Comparison of ENCODE assay signal across 10 cellular contexts in genomic region chr6:42216495-42216894, GRCh38. TPM values are rescaled to one million over a fixed set of nuclear protein-coding genes. Genes with fewer than 3 reads are reported as not detected.
DNase-seq lines count a peak whose midpoint lies in the region; ATAC-seq, FAIRE-seq and TF ChIP-seq lines count a peak whose summit lies in the region.
"Not testable (repeated sequence)": the region's sequence is repeated elsewhere in the genome, so short reads cannot be mapped to it uniquely, and the experiment has no call there.
"Had no signal": no experiment of that assay in that cellular context is flagged by ENCODE, and none has a peak within 500 bp of the region (broad histone marks: within the 10 kb centered on the region; RNA-seq: fewer than 3 reads in every experiment).

No MANE protein-coding gene starts in this region.

- not testable (repeated sequence) for H3K9me3 ChIP-seq in DND-41 (ENCODE audit: insufficient read depth, low read length, severe bottlenecking); Loucy (ENCODE audit: insufficient read depth, low read depth, low read length); astrocyte (ENCODE audit: insufficient read depth, low read depth, low read length); esophagus (ENCODE audit: control insufficient read depth in 2 of 2, insufficient read depth in 1 of 2, low read depth in 1 of 2, low read length in 1 of 2); suprapubic skin

- peak overlapping the region; percentile 100 for H3K4me3 Mint-ChIP-seq in WTC11
- H3K4me3 Mint-ChIP-seq in astrocyte (ENCODE audit: unreplicated experiment), result peak overlapping the region; percentile 100
- H3K4me3 Mint-ChIP-seq in osteocyte (ENCODE audit: unreplicated experiment), result peak overlapping the region; percentile 63

- peaks cover 14% of the 10 kb centered on the region for H3K4me1 Mint-ChIP-seq in WTC11
- not testable (repeated sequence) for H3K4me1 Mint-ChIP-seq in astrocyte (ENCODE audit: low read depth, unreplicated experiment)
- peaks cover 19% of the 10 kb centered on the region for H3K4me1 Mint-ChIP-seq in osteocyte (ENCODE audit: unreplicated experiment)

- H3K9me3 Mint-ChIP-seq in WTC11; astrocyte (ENCODE audit: unreplicated experiment); osteocyte (ENCODE audit: unreplicated experiment): not testable (repeated sequence)

- H3K79me2 ChIP-seq in DND-41 (ENCODE audit: insufficient read depth, low read length), result peaks cover 41% of the 10 kb centered on the region
- H3K79me2 ChIP-seq in Loucy (ENCODE audit: insufficient read depth, low read length), result peaks cover 30% of the 10 kb centered on the region
- H3K79me2 ChIP-seq in astrocyte (ENCODE audit: insufficient read depth, low read length), result peaks cover 32% of the 10 kb centered on the region

- not testable (repeated sequence) for TF ChIP-seq POLR2A in suprapubic skin (IDR thresholded peaks at IDR 0.05)

- not testable (repeated sequence) for H4K20me1 ChIP-seq in DND-41 (ENCODE audit: insufficient read depth, low read length); Loucy (ENCODE audit: insufficient read depth, low read length, poor library complexity, severe bottlenecking); astrocyte (ENCODE audit: insufficient read depth, low read length)

- H3K4me1 ChIP-seq in DND-41 (ENCODE audit: insufficient read depth, low read length) (peaks cover 31% of the 10 kb centered on the region), suprapubic skin (peaks cover 31% of the 10 kb centered on the region)
- not testable (repeated sequence) for H3K4me1 ChIP-seq in Loucy (ENCODE audit: insufficient read depth, low read length, poor library complexity, severe bottlenecking); astrocyte (ENCODE audit: insufficient read depth, low read length); esophagus (ENCODE audit: control insufficient read depth in 2 of 2, insufficient read depth in 2 of 2, low read length in 1 of 2)

- H3K36me3 ChIP-seq in DND-41 (ENCODE audit: insufficient read depth, low read length) (peaks cover 29% of the 10 kb centered on the region), Loucy (ENCODE audit: insufficient read depth, low read length) (peaks cover 18% of the 10 kb centered on the region; the same call in 1 of the 2 replicates), astrocyte (ENCODE audit: insufficient read depth, low read length) (peaks cover 26% of the 10 kb centered on the region), suprapubic skin (peaks cover 21% of the 10 kb centered on the region)
- H3K36me3 ChIP-seq in esophagus (ENCODE audit: control insufficient read depth in 2 of 2, insufficient read depth in 2 of 2, low read length in 1 of 2); kidney epithelial cell (ENCODE audit: control insufficient read depth, insufficient read depth, low read length): not testable (repeated sequence)

- H3K27ac Mint-ChIP-seq in WTC11 (peak overlapping the region; percentile 78), osteocyte (ENCODE audit: unreplicated experiment) (peak overlapping the region; percentile 4)
- not testable (repeated sequence) for H3K27ac Mint-ChIP-seq in astrocyte (ENCODE audit: unreplicated experiment)

- peaks cover 13% of the 10 kb centered on the region for H3K36me3 Mint-ChIP-seq in WTC11
- not testable (repeated sequence) for H3K36me3 Mint-ChIP-seq in astrocyte (ENCODE audit: low read depth, unreplicated experiment)
- peaks cover 11% of the 10 kb centered on the region for H3K36me3 Mint-ChIP-seq in osteocyte (ENCODE audit: unreplicated experiment)

- not testable (repeated sequence) for TF ChIP-seq CTCF in DND-41 (IDR thresholded peaks at IDR 0.05; ENCODE audit: borderline replicate concordance, extremely low read depth, low read length, poor library complexity, severe bottlenecking); Loucy (conservative IDR thresholded peaks at IDR 0.05; ENCODE audit: low read length); WTC11 (IDR thresholded peaks at IDR 0.05); astrocyte (IDR thresholded peaks at IDR 0.05; ENCODE audit: insufficient read depth, low read depth, low read length); kidney epithelial cell (IDR thresholded peaks at IDR 0.05; ENCODE audit: insufficient read depth, low read length, poor library complexity, severe bottlenecking); osteocyte (IDR thresholded peaks at IDR 0.05); suprapubic skin (IDR thresholded peaks at IDR 0.05)

- not testable (repeated sequence) for DNase-seq in DND-41; WTC11 (ENCODE audit: low spot score); astrocyte (ENCODE audit: low read depth); kidney epithelial cell (ENCODE audit: low read depth); osteocyte (ENCODE audit: extremely low spot score, unreplicated experiment); suprapubic skin (ENCODE audit: low spot score in 2 of 2)

- not testable (repeated sequence) for TF ChIP-seq EP300 in suprapubic skin (IDR thresholded peaks at IDR 0.05)

- not testable (repeated sequence) for FAIRE-seq in astrocyte (lab: Jason Lieb, UNC)

- CTCF ChIA-PET in WTC11 (lab: Charles Lee), result interaction anchor here (0.7 to 4.8 kb wide), 6 partner anchors 48 to 331 kb away, joined by 3 to 22 read pairs (median 8); partner anchors contain the start of genes BYSL and MED20

- POLR2A ChIA-PET in WTC11 (lab: Charles Lee), result not testable (repeated sequence)

- ATAC-seq in DND-41 (ENCODE audit: insufficient read depth, low read depth); WTC11: not testable (repeated sequence)

- not testable (repeated sequence) for H3K27me3 Mint-ChIP-seq in WTC11 (ENCODE audit: low read depth); astrocyte (ENCODE audit: low read depth, unreplicated experiment); osteocyte (ENCODE audit: unreplicated experiment)

- H3K27ac ChIP-seq in DND-41 (ENCODE audit: low read length); astrocyte (ENCODE audit: low read depth, low read length); esophagus (ENCODE audit: low read depth in 2 of 2, low read length in 1 of 2); suprapubic skin: not testable (repeated sequence)

- H3K27me3 ChIP-seq in DND-41 (ENCODE audit: insufficient read depth, low read length, poor library complexity); Loucy (ENCODE audit: insufficient read depth, low read length, poor library complexity, severe bottlenecking); astrocyte (ENCODE audit: insufficient read depth, low read length); esophagus (ENCODE audit: control insufficient read depth in 1 of 2, insufficient read depth in 2 of 2, low read length in 2 of 2); kidney epithelial cell (ENCODE audit: control insufficient read depth, insufficient read depth, low read length); suprapubic skin: not testable (repeated sequence)

- WGBS in esophagus, 2 donors, result 77 to 81% methylated on average over 18 of the region's 18 CpGs
- 84% methylated on average over 18 of the region's 18 CpGs for WGBS in suprapubic skin

- H3K4me3 ChIP-seq in DND-41 (ENCODE audit: low read depth in 1 of 2, low read length in 2 of 2) (peak overlapping the region; percentile 94 to 98; a peak in 3 of 4 replicates), Loucy (ENCODE audit: low read length, poor library complexity, severe bottlenecking) (peak overlapping the region; percentile 90), astrocyte (ENCODE audit: insufficient read depth, low read depth, low read length) (peak overlapping the region; percentile 93), esophagus (ENCODE audit: low read depth in 1 of 2, low read length in 2 of 2) (peak overlapping the region; percentile 29 to 94), kidney epithelial cell (ENCODE audit: low read depth, low read length) (peak overlapping the region; percentile 90), suprapubic skin (peak overlapping the region; percentile 78)

- H3F3A ChIP-seq in Loucy (ENCODE audit: low read depth), result not testable (repeated sequence)

- H3K9me2 ChIP-seq in Loucy (replicated peaks; ENCODE audit: low read depth, low read length), result not testable (repeated sequence)

- H2AFZ ChIP-seq in DND-41 (ENCODE audit: low read depth, low read length); Loucy (ENCODE audit: low read length); astrocyte (ENCODE audit: low read depth, low read length): not testable (repeated sequence)

- H3K4me2 ChIP-seq in DND-41 (ENCODE audit: insufficient read depth, low read length), result peak overlapping the region; percentile 80
- H3K4me2 ChIP-seq in Loucy (ENCODE audit: low read depth, low read length, poor library complexity, severe bottlenecking), result peak overlapping the region; percentile 82
- peak overlapping the region; percentile 87 for H3K4me2 ChIP-seq in astrocyte (ENCODE audit: low read length)

- peak overlapping the region; percentile 89 for H3K9ac ChIP-seq in DND-41 (ENCODE audit: low read depth, low read length)
- H3K9ac ChIP-seq in Loucy (ENCODE audit: low read depth, low read length, poor library complexity, severe bottlenecking), result peak overlapping the region; percentile 89
- H3K9ac ChIP-seq in astrocyte (ENCODE audit: low read length), result peak overlapping the region; percentile 95

RNA-seq across cellular contexts. Expression of gene MRPS10, which starts 1.2 kb away (rescaled TPM):
- total RNA-seq in WTC11 (2021), result 30.7 to 32.9 TPM (median 31.3 TPM) in 3 replicates
- total RNA-seq in astrocyte, result 32.1 and 32.5 TPM in 2 replicates
- 10 to 100 TPM; 38.3 to 47.3 TPM for polyA plus RNA-seq in esophagus
- 45.1 and 53.1 TPM in 2 replicates for total RNA-seq in kidney epithelial cell
- 30.6 and 33.1 TPM in 2 replicates for total RNA-seq in osteocyte
- 10 to 100 TPM; 17.7 to 20.8 (median 20.3) TPM for total RNA-seq in suprapubic skin

RNA-seq across cellular contexts. Expression of gene GUCA1B, which starts 21.7 kb away (rescaled TPM):
- 2.0 to 3.7 TPM (median 2.7 TPM) in 3 replicates for total RNA-seq in WTC11 (2021)
- 2.0 and 2.3 TPM in 2 replicates for total RNA-seq in astrocyte
- under 1 TPM; 0.24 to 0.45 TPM for polyA plus RNA-seq in esophagus
- 0.71 TPM in 1 of 2 replicates, not detected in the other for total RNA-seq in kidney epithelial cell
- total RNA-seq in osteocyte, result 0.76 and 1.0 TPM in 2 replicates
- total RNA-seq in suprapubic skin, result 1 to 10 TPM in 1 of 4 donors, under 1 TPM in 2, not detected in 1; 0.47 to 4.2 (median 0.76) TPM

RNA-seq across cellular contexts. Expression of gene GUCA1A, which starts 43.3 kb away (rescaled TPM):
- 10.9 to 12.9 TPM (median 12.5 TPM) in 3 replicates for total RNA-seq in WTC11 (2021)
- 0.45 and 0.79 TPM in 2 replicates for total RNA-seq in astrocyte
- not detected for polyA plus RNA-seq in esophagus
- 0.25 and 0.96 TPM in 2 replicates for total RNA-seq in kidney epithelial cell
- total RNA-seq in osteocyte, result not detected in 2 replicates
- under 1 TPM in 1 of 4 donors, not detected in 3; 0.76 TPM for total RNA-seq in suprapubic skin
- total RNA-seq: lung microvascular endothelial cell, Right ventricle myocardium superior had no signal
